ENCODE assay signal across 8 cellular contexts in the genomic region with DNA sequence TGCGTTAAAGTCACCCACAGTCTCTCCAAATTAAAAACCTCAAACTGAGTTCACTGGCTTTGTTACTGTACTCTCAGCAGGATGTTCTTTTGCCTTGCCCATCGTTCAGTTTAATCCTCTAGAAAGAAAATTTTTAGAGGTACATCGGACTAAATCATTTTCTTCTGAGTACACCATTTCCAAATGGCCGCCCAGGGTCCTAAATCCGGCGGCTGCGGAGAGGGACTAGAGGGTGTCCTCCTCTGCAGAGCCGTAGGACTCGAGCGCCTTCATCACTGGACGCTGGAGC.
DNase-seq lines count a peak whose midpoint lies in the region; ATAC-seq, FAIRE-seq and TF ChIP-seq lines count a peak whose summit lies in the region.

No MANE protein-coding gene starts in this region.

- intact Hi-C loops in posterior cingulate gyrus (cut with DNase I) = no loop called here

- FAIRE-seq in H54 (lab: Jason Lieb, UNC) = no peak

- DNase-seq in NCI-H69 (lab: John Stamatoyannopoulos, UW) (peak; percentile 92), fibroblast of peridontal ligament (ENCODE audit: extremely low read depth) (peak; percentile 51), posterior cingulate gyrus (peak in 7 of 10 donors; percentile 18 to 92 (median 60)), MV-4-11 (lab: John Stamatoyannopoulos, UW) (no peak), H54 (ENCODE audit: insufficient read length, low spot score) (no peak)

- TF ChIP-seq POLR2A in H54 (IDR thresholded peaks at IDR 0.05; ENCODE audit: low read depth, low read length) = no peak

- ATAC-seq in GM18858 (IDR thresholded peaks at IDR 0.05; ENCODE audit: unreplicated experiment) = peak; percentile 1
- no peak for ATAC-seq in GM21717 (IDR thresholded peaks at IDR 0.05; ENCODE audit: unreplicated experiment)
- no peak for ATAC-seq in HG02588 (IDR thresholded peaks at IDR 0.05; ENCODE audit: unreplicated experiment)

Comparison
In these comparisons a context has a peak if more than half of its experiments do, and no peak if none do; other contexts are left out.
1. DNase-seq: peak in NCI-H69 (single experiment), fibroblast of peridontal ligament (single experiment) and posterior cingulate gyrus (7 of 10); none in MV-4-11 (single experiment) and H54 (single experiment).